1 cellular context compared by ENCODE assay signal in genomic region chr19:33778089-33778791, GRCh38.
TF ChIP-seq lines count a peak whose summit lies in the region.

No MANE protein-coding gene starts in this region.

TF ChIP-seq in HepG2, 621 proteins besides CTCF, POLR2A, EP300 and RAD21 (continued from another document and continues in another):
- TF ChIP-seq ZNF772 (CRISPR knock-in tag; IDR thresholded peaks at IDR 0.05) (peak; percentile 67; the same call in 1 of the 2 replicates), THAP7 (CRISPR knock-in tag; IDR thresholded peaks at IDR 0.05) (no peak), MEIS1 (CRISPR knock-in tag; IDR thresholded peaks at IDR 0.05; ENCODE audit: borderline replicate concordance) (no peak), ZNF674 (CRISPR knock-in tag; IDR thresholded peaks at IDR 0.05; ENCODE audit: low read depth) (no peak), BRD4 (CRISPR knock-in tag; IDR thresholded peaks at IDR 0.05) (no peak), POLR2G (IDR thresholded peaks at IDR 0.05; ENCODE audit: low read depth, low read length) (no peak), HOXA3 (CRISPR knock-in tag; IDR thresholded peaks at IDR 0.05) (peak; percentile 65), ZFP36L2 (CRISPR knock-in tag; IDR thresholded peaks at IDR 0.05) (no peak), AKAP8 (CRISPR knock-in tag; IDR thresholded peaks at IDR 0.05) (peak; percentile 58; the same call in 1 of the 2 replicates), KLF9 (CRISPR knock-in tag; IDR thresholded peaks at IDR 0.05; ENCODE audit: low read depth) (no peak), RFX1 (IDR thresholded peaks at IDR 0.05) (no peak), STAG1 (CRISPR knock-in tag; IDR thresholded peaks at IDR 0.05) (peak; percentile 99), POGK (CRISPR knock-in tag; conservative IDR thresholded peaks at IDR 0.05) (no peak), TAF15 (IDR thresholded peaks at IDR 0.05; ENCODE audit: low read depth, low read length, poor library complexity, severe bottlenecking) (peak; percentile 36), TEAD2 (CRISPR knock-in tag; IDR thresholded peaks at IDR 0.05) (no peak), YEATS2 (CRISPR knock-in tag; IDR thresholded peaks at IDR 0.05; ENCODE audit: borderline replicate concordance) (peak; percentile 20; the same call in 1 of the 2 replicates), ZNF746 (CRISPR knock-in tag; IDR thresholded peaks at IDR 0.05) (no peak), PCBP2 (optimal IDR thresholded peaks at IDR 0.05; ENCODE audit: low read depth, low read length, poor library complexity, severe bottlenecking) (no peak), SMARCC2 (IDR thresholded peaks at IDR 0.05) (no peak), KLF11 (CRISPR knock-in tag; IDR thresholded peaks at IDR 0.05) (no peak), KAT2B (IDR thresholded peaks at IDR 0.05; ENCODE audit: borderline replicate concordance, low read depth, low read length) (no peak), ZNF766 (CRISPR knock-in tag; IDR thresholded peaks at IDR 0.05; ENCODE audit: borderline replicate concordance) (no peak), ZNF567 (CRISPR knock-in tag; IDR thresholded peaks at IDR 0.05; ENCODE audit: borderline replicate concordance) (no peak), NAIF1 (CRISPR knock-in tag; IDR thresholded peaks at IDR 0.05; ENCODE audit: borderline replicate concordance) (no peak), GATAD2A (CRISPR knock-in tag; IDR thresholded peaks at IDR 0.05) (no peak), ZNF841 (CRISPR knock-in tag; IDR thresholded peaks at IDR 0.05; ENCODE audit: borderline replicate concordance) (no peak), SIX1 (CRISPR knock-in tag; IDR thresholded peaks at IDR 0.05; ENCODE audit: borderline replicate concordance) (no peak), ZNF513 (CRISPR knock-in tag; conservative IDR thresholded peaks at IDR 0.05) (no peak), IRF1 (CRISPR knock-in tag; IDR thresholded peaks at IDR 0.05; ENCODE audit: low read depth) (no peak), JARID2 (CRISPR knock-in tag; IDR thresholded peaks at IDR 0.05; ENCODE audit: insufficient replicate concordance) (no peak), HDAC2 (CRISPR knock-in tag; IDR thresholded peaks at IDR 0.05) (no peak), ZNF563 (CRISPR knock-in tag; IDR thresholded peaks at IDR 0.05) (no peak), MYPOP (CRISPR knock-in tag; IDR thresholded peaks at IDR 0.05) (peak; percentile 96), ZBTB8A (CRISPR knock-in tag; IDR thresholded peaks at IDR 0.05; ENCODE audit: borderline replicate concordance, low read depth) (no peak), MNT (IDR thresholded peaks at IDR 0.05) (no peak), ATF2 (CRISPR knock-in tag; IDR thresholded peaks at IDR 0.05) (no peak; the same call in 1 of the 2 replicates), ZNF260 (CRISPR knock-in tag; IDR thresholded peaks at IDR 0.05; ENCODE audit: borderline replicate concordance, low read depth) (no peak), E2F1 (CRISPR knock-in tag; IDR thresholded peaks at IDR 0.05) (no peak), FOXK1 (CRISPR knock-in tag; IDR thresholded peaks at IDR 0.05; ENCODE audit: borderline replicate concordance, low read depth) (peak; percentile 59; the same call in 1 of the 2 replicates), ZNF546 (CRISPR knock-in tag; conservative IDR thresholded peaks at IDR 0.05) (no peak), AGO1 (IDR thresholded peaks at IDR 0.05; ENCODE audit: low read depth, low read length, poor library complexity, severe bottlenecking) (no peak), CBFB (CRISPR knock-in tag; IDR thresholded peaks at IDR 0.05) (peak; percentile 66), ZSCAN12 (CRISPR knock-in tag; IDR thresholded peaks at IDR 0.05) (0 out of 2 replicates have a peak, but pooled peaks have one; percentile 43), HES4 (CRISPR knock-in tag; IDR thresholded peaks at IDR 0.05; ENCODE audit: borderline replicate concordance) (no peak), KDM2A (CRISPR knock-in tag; IDR thresholded peaks at IDR 0.05; ENCODE audit: borderline replicate concordance, low read depth) (peak; percentile 77), NFYC (CRISPR knock-in tag; IDR thresholded peaks at IDR 0.05) (no peak), TERF1 (CRISPR knock-in tag; IDR thresholded peaks at IDR 0.05) (no peak), ZNF576 (CRISPR knock-in tag; IDR thresholded peaks at IDR 0.05) (no peak), ZNF850 (CRISPR knock-in tag; conservative IDR thresholded peaks at IDR 0.05) (no peak), SIN3B (IDR thresholded peaks at IDR 0.05; ENCODE audit: low read length) (0 out of 2 replicates have a peak, but pooled peaks have one; percentile 39), MAFF (IDR thresholded peaks at IDR 0.05; ENCODE audit: low read depth, low read length) (no peak), ZSCAN25 (CRISPR knock-in tag; IDR thresholded peaks at IDR 0.05) (no peak), ZNF160 (CRISPR knock-in tag; IDR thresholded peaks at IDR 0.05) (no peak), TAF1 (CRISPR knock-in tag; IDR thresholded peaks at IDR 0.05) (no peak), PAF1 (CRISPR knock-in tag; IDR thresholded peaks at IDR 0.05) (no peak), MYNN (CRISPR knock-in tag; IDR thresholded peaks at IDR 0.05; ENCODE audit: low read depth) (no peak), ZNF382 (CRISPR knock-in tag; IDR thresholded peaks at IDR 0.05; ENCODE audit: borderline replicate concordance) (no peak), ZNF713 (CRISPR knock-in tag; IDR thresholded peaks at IDR 0.05) (no peak), BCL6 (CRISPR knock-in tag; IDR thresholded peaks at IDR 0.05) (0 out of 2 replicates have a peak, but pooled peaks have one; percentile 19), ZNF317 (CRISPR knock-in tag; IDR thresholded peaks at IDR 0.05) (no peak), FOSL2 (CRISPR knock-in tag; IDR thresholded peaks at IDR 0.05) (0 out of 2 replicates have a peak, but pooled peaks have one; percentile 15), USF2 (IDR thresholded peaks at IDR 0.05; ENCODE audit: low read depth, low read length) (no peak), USF2 (CRISPR knock-in tag; IDR thresholded peaks at IDR 0.05; ENCODE audit: borderline replicate concordance) (no peak), DDIT3 (CRISPR knock-in tag; IDR thresholded peaks at IDR 0.05) (no peak), YEATS4 (CRISPR knock-in tag; IDR thresholded peaks at IDR 0.05; ENCODE audit: borderline replicate concordance) (no peak)
